22 cellular contexts compared by ENCODE assay signal in genomic region chr2:152389483-152389882, GRCh38.
"Had no signal": no experiment of that assay in that cellular context is flagged by ENCODE, and none has a peak within 500 bp of the region (broad histone marks: within the 10 kb centered on the region; RNA-seq: fewer than 3 reads in every experiment).

No MANE protein-coding gene starts in this region.

- H3K9me3 ChIP-seq: SJCRH30 had no signal

- H3K27ac ChIP-seq: KMS-11, SJCRH30 had no signal

- H3K4me1 Mint-ChIP-seq: IgD-negative memory B cell had no signal

- H3K4me3 ChIP-seq: K562, SJCRH30 had no signal

- ATAC-seq: K562, SK-N-SH treated with all-trans-retinoic acid at 6 μM for 48 hours had no signal

- H3K27me3 ChIP-seq: SJCRH30 had no signal

- FAIRE-seq: K562, RCC 7860 had no signal

- H3K9ac ChIP-seq: KMS-11 had no signal

- H3K4me2 ChIP-seq: KMS-11 had no signal

- H3K4me3 Mint-ChIP-seq: IgD-negative memory B cell had no signal

- H3K27me3 Mint-ChIP-seq: IgD-negative memory B cell had no signal

- H3K36me3 ChIP-seq: SJCRH30 had no signal

- H3K27ac Mint-ChIP-seq: IgD-negative memory B cell had no signal

- DNase-seq: Kasumi-1, MM.1S, NCI-H1092 treated with DMSO at 0.1 percent for 48 hours, NCI-H1436, NCI-H187, NCI-H2029, NCI-H2081 treated with DMSO at 0.1 percent for 48 hours, NCI-H2171, NCI-H226, NCI-H446, NCI-H510A, NCI-H524 treated with DMSO at 0.1 percent for 48 hours, NCI-H69, NCI-H774, RPMI8226, SHP77 treated with DMSO at 0.1 percent for 48 hours, SJCRH30 had no signal

- H3K4me1 ChIP-seq: SJCRH30 had no signal
